ENCODE assay signal across 22 cellular contexts in genomic region chr7:155580367-155580766, GRCh38. TPM values are rescaled to one million over a fixed set of nuclear protein-coding genes. Genes with fewer than 3 reads are reported as not detected.
DNase-seq lines count a peak whose midpoint lies in the region; ATAC-seq and TF ChIP-seq lines count a peak whose summit lies in the region.
"Had no signal": no experiment of that assay in that cellular context is flagged by ENCODE, and none has a peak within 500 bp of the region (broad histone marks: within the 10 kb centered on the region; RNA-seq: fewer than 3 reads in every experiment).

No MANE protein-coding gene starts in this region.

- peaks cover 2% of the 10 kb centered on the region for H3K4me1 Mint-ChIP-seq in T-helper 2 cell treated with Interferon-gamma antibody and Interleukin-4, amounts not matched to agents 5 μg/mL and 100 μg/mL, for 36 hours (ENCODE audit: low read depth)
- H3K4me1 Mint-ChIP-seq: neural crest cell had no signal

- H3K4me2 ChIP-seq in osteoblast (ENCODE audit: insufficient read depth, low read length), result no peak overlapping the region
- H3K4me2 ChIP-seq: SK-N-SH had no signal

- H3K27me3 ChIP-seq in osteoblast (ENCODE audit: insufficient read depth, low read length), result peaks cover 3% of the 10 kb centered on the region
- H3K27me3 ChIP-seq: BE2C, gastrocnemius medialis, upper lobe of left lung had no signal

- H4K20me1 ChIP-seq in osteoblast (ENCODE audit: insufficient read depth, low read length), result no peaks in the 10 kb centered on the region

- no peak overlapping the region for H3K27ac ChIP-seq in osteoblast (ENCODE audit: low read depth, low read length)
- H3K27ac ChIP-seq: breast epithelium, gastrocnemius medialis, HL-60, upper lobe of left lung had no signal

- no peak overlapping the region for H2AFZ ChIP-seq in osteoblast (ENCODE audit: low read length)

- no peak overlapping the region for H3K27ac Mint-ChIP-seq in T-helper 2 cell treated with Interferon-gamma antibody and Interleukin-4, amounts not matched to agents 5 μg/mL and 100 μg/mL, for 36 hours
- H3K27ac Mint-ChIP-seq: activated naive CD8-positive, alpha-beta T cell treated with anti-CD3 and anti-CD28 coated beads, Interleukin-2, amount 10 ng/mL, durations not matched to agents 7 days and 5 days; dendritic cell treated with granulocyte-macrophage colony-stimulating factor and Interleukin-4, amounts not matched to agents 40 ng/mL and 50 ng/mL, for 4 days had no signal

- no peaks in the 10 kb centered on the region for H3K9me3 ChIP-seq in osteoblast (ENCODE audit: low read depth, low read length)
- H3K9me3 ChIP-seq: BE2C, breast epithelium, gastrocnemius medialis, SK-N-SH, upper lobe of left lung had no signal

- H3K4me3 Mint-ChIP-seq in T-helper 2 cell treated with Interferon-gamma antibody and Interleukin-4, amounts not matched to agents 5 μg/mL and 100 μg/mL, for 36 hours, result no peak overlapping the region
- H3K4me3 Mint-ChIP-seq: activated naive CD8-positive, alpha-beta T cell treated with anti-CD3 and anti-CD28 coated beads, Interleukin-2, amount 10 ng/mL, durations not matched to agents 7 days and 5 days; dendritic cell treated with granulocyte-macrophage colony-stimulating factor and Interleukin-4, amounts not matched to agents 40 ng/mL and 50 ng/mL, for 4 days; neural crest cell had no signal

- peak; percentile 17 to 59 (median 40) for DNase-seq in stimulated activated CD4-positive, alpha-beta T cell treated with anti-CD3 and anti-CD28 coated beads, Interleukin-12 subunit alpha, Interleukin-12 subunit beta, amount 100 ng/mL, for 48 hours (ENCODE audit: low read depth in 2 of 3, low spot score in 1 of 3)
- no peak for DNase-seq in stimulated activated CD4-positive, alpha-beta T cell treated with anti-CD3 and anti-CD28 coated beads, Interleukin-4, amount 100 ng/mL, for 1 hour
- peak; percentile 66 for DNase-seq in T-helper 2 cell treated with Interferon-gamma antibody and Interleukin-4, amounts not matched to agents 5 μg/mL and 100 μg/mL, for 36 hours (ENCODE audit: low spot score)
- DNase-seq in osteoblast (ENCODE audit: insufficient read length, low spot score, missing footprints), result peak; percentile 84
- DNase-seq in stimulated activated naive CD8-positive, alpha-beta T cell treated with anti-CD3 and anti-CD28 coated beads, Interleukin-15, Interleukin-2, amounts not matched to agents 100 U/mL and 50 U/mL, for 24 hours, result peak; percentile 54
- DNase-seq in NCI-H2107 treated with DMSO at 0.1 percent for 48 hours (lab: John Stamatoyannopoulos, UW; ENCODE audit: unreplicated experiment), result no peak
- DNase-seq in NCI-H510A (lab: John Stamatoyannopoulos, UW), result no peak
- DNase-seq: activated naive CD8-positive, alpha-beta T cell treated with anti-CD3 and anti-CD28 coated beads, Interleukin-2, amount 10 ng/mL, durations not matched to agents 7 days and 5 days; BE2C; gastrocnemius medialis; left colon; midbrain; NCI-H1105; NCI-H774; SK-N-SH; upper lobe of left lung had no signal

- ATAC-seq in stimulated activated naive CD8-positive, alpha-beta T cell treated with anti-CD3 and anti-CD28 coated beads, Interleukin-15, Interleukin-2, amounts not matched to agents 100 U/mL and 50 U/mL, for 24 hours, result peak; percentile 91
- ATAC-seq in GM18498 (IDR thresholded peaks at IDR 0.05; ENCODE audit: unreplicated experiment), result no peak
- ATAC-seq: gastrocnemius medialis, left colon, Panc1 had no signal

- no peaks in the 10 kb centered on the region for H3K36me3 Mint-ChIP-seq in T-helper 2 cell treated with Interferon-gamma antibody and Interleukin-4, amounts not matched to agents 5 μg/mL and 100 μg/mL, for 36 hours (ENCODE audit: low read depth)
- H3K36me3 Mint-ChIP-seq: activated naive CD8-positive, alpha-beta T cell treated with anti-CD3 and anti-CD28 coated beads, Interleukin-2, amount 10 ng/mL, durations not matched to agents 7 days and 5 days had no signal

- TF ChIP-seq CTCF in osteoblast (IDR thresholded peaks at IDR 0.05; ENCODE audit: extremely low read depth, low read depth, low read length), result no peak

- peaks cover 15% of the 10 kb centered on the region for H3K27me3 Mint-ChIP-seq in T-helper 2 cell treated with Interferon-gamma antibody and Interleukin-4, amounts not matched to agents 5 μg/mL and 100 μg/mL, for 36 hours (ENCODE audit: low read depth)
- H3K27me3 Mint-ChIP-seq: dendritic cell treated with granulocyte-macrophage colony-stimulating factor and Interleukin-4, amounts not matched to agents 40 ng/mL and 50 ng/mL, for 4 days had no signal

- H3K79me2 ChIP-seq in osteoblast (ENCODE audit: insufficient read depth, low read length), result no peaks in the 10 kb centered on the region

- H3K4me3 ChIP-seq in osteoblast (ENCODE audit: insufficient read depth, low read length), result no peak overlapping the region
- H3K4me3 ChIP-seq: breast epithelium, gastrocnemius medialis, upper lobe of left lung had no signal

- no peaks in the 10 kb centered on the region for H3K9me3 Mint-ChIP-seq in T-helper 2 cell treated with Interferon-gamma antibody and Interleukin-4, amounts not matched to agents 5 μg/mL and 100 μg/mL, for 36 hours
- H3K9me3 Mint-ChIP-seq: activated naive CD8-positive, alpha-beta T cell treated with anti-CD3 and anti-CD28 coated beads, Interleukin-2, amount 10 ng/mL, durations not matched to agents 7 days and 5 days; dendritic cell treated with granulocyte-macrophage colony-stimulating factor and Interleukin-4, amounts not matched to agents 40 ng/mL and 50 ng/mL, for 4 days; neural crest cell had no signal

- H3K36me3 ChIP-seq in osteoblast (ENCODE audit: insufficient read depth, low read length), result no peaks in the 10 kb centered on the region
- H3K36me3 ChIP-seq: BE2C, breast epithelium, gastrocnemius medialis, upper lobe of left lung had no signal

- H3K4me1 ChIP-seq in osteoblast (ENCODE audit: insufficient read depth, low read length), result no peaks in the 10 kb centered on the region
- H3K4me1 ChIP-seq: breast epithelium had no signal

RNA-seq across cellular contexts. Expression of gene CNPY1, which starts 34.0 kb away (rescaled TPM):
- not detected in 2 replicates for total RNA-seq in osteoblast
- total RNA-seq: activated naive CD8-positive, alpha-beta T cell treated with anti-CD3 and anti-CD28 coated beads, Interleukin-2, amount 10 ng/mL, durations not matched to agents 7 days and 5 days; left colon; upper lobe of left lung had no signal

Comparison
In these comparisons a context has a peak if more than half of its experiments do, and no peak if none do; other contexts are left out.
1. DNase-seq: peak in stimulated activated CD4-positive, alpha-beta T cell treated with anti-CD3 and anti-CD28 coated beads, Interleukin-12 subunit alpha, Interleukin-12 subunit beta, amount 100 ng/mL, for 48 hours (3 of 3), T-helper 2 cell treated with Interferon-gamma antibody and Interleukin-4, amounts not matched to agents 5 μg/mL and 100 μg/mL, for 36 hours (single experiment), osteoblast (single experiment) and stimulated activated naive CD8-positive, alpha-beta T cell treated with anti-CD3 and anti-CD28 coated beads, Interleukin-15, Interleukin-2, amounts not matched to agents 100 U/mL and 50 U/mL, for 24 hours (single experiment); none in stimulated activated CD4-positive, alpha-beta T cell treated with anti-CD3 and anti-CD28 coated beads, Interleukin-4, amount 100 ng/mL, for 1 hour (single experiment), NCI-H2107 treated with DMSO at 0.1 percent for 48 hours (single experiment) and NCI-H510A (single experiment).